Comparison of ENCODE assay signal across 7 cellular contexts in genomic region chr18:69400253-69400975, GRCh38. TPM values are rescaled to one million over a fixed set of nuclear protein-coding genes. Genes with fewer than 3 reads are reported as not detected.
A peak's percentile ranks its signal among the peaks of the same experiment; 100 is the strongest.
DNase-seq lines count a peak whose midpoint lies in the region; ATAC-seq and TF ChIP-seq lines count a peak whose summit lies in the region.

Gene DOK6 (plus strand): TSS chr18:69400888.

- H3K4me1 ChIP-seq in GM23338 (ENCODE audit: insufficient read depth), result peaks cover 33% of the 10 kb centered on the region
- no peaks in the 10 kb centered on the region for H3K4me1 ChIP-seq in right cardiac atrium (ENCODE audit: control insufficient read depth, insufficient read depth, low read length)
- H3K4me1 ChIP-seq in prostate gland (replicated peaks), result no peaks in the 10 kb centered on the region

- H3K4me2 ChIP-seq in GM23338, result peak within 1 kb of the TSS; percentile 88

- H3K27me3 Mint-ChIP-seq in GM23338 (ENCODE audit: insufficient read depth, low read depth, poor library complexity), result peaks cover 32% of the 10 kb centered on the region

- H3K4me1 Mint-ChIP-seq in GM23338, result peaks cover 33% of the 10 kb centered on the region

- H3K4me3 Mint-ChIP-seq in GM23338, result peak within 1 kb of the TSS; percentile 83

- intact Hi-C loops in right cardiac atrium (cut with DNase I) (no loop called here), prostate gland (cut with DNase I) (no loop called here)

- H3K36me3 Mint-ChIP-seq in GM23338 (ENCODE audit: low read depth), result no peaks in the 10 kb centered on the region; the same call in 2 of the 3 replicates

- H3F3A ChIP-seq in GM23338 (replicated peaks; ENCODE audit: low read depth), result no peaks in the 10 kb centered on the region

- H3K9me3 Mint-ChIP-seq in GM23338, result no peaks in the 10 kb centered on the region; the same call in 2 of the 3 replicates

- no peak within 1 kb of the TSS for H3K27ac Mint-ChIP-seq in GM23338

- TF ChIP-seq POLR2A in prostate gland (IDR thresholded peaks at IDR 0.05), result no peak

- no peaks in the 10 kb centered on the region for H3K79me2 ChIP-seq in GM23338 (replicated peaks; ENCODE audit: insufficient read depth)

- ATAC-seq in GM23338 (peak; percentile 66), right cardiac atrium (peak; percentile 89 to 93), HG02973 (IDR thresholded peaks at IDR 0.05; ENCODE audit: unreplicated experiment) (no peak)

- WGBS in right cardiac atrium, result under 1% methylated on average over 79 of the region's 79 CpGs
- WGBS in prostate gland, result under 1% methylated on average over 47 of the region's 79 CpGs

- H3K9me3 ChIP-seq in right cardiac atrium (ENCODE audit: control insufficient read depth, low read length), result no peaks in the 10 kb centered on the region
- H3K9me3 ChIP-seq in prostate gland, result no peaks in the 10 kb centered on the region

- TF ChIP-seq CTCF in GM23338 (conservative IDR thresholded peaks at IDR 0.05; ENCODE audit: low read depth in 2 of 2) (no peak), astrocyte of the spinal cord (IDR thresholded peaks at IDR 0.05; ENCODE audit: low read depth, low read length) (no peak), prostate gland (IDR thresholded peaks at IDR 0.05) (no peak)

- H3K27me3 ChIP-seq in GM23338 (ENCODE audit: insufficient read depth) (peaks cover 55% of the 10 kb centered on the region), right cardiac atrium (ENCODE audit: control insufficient read depth, insufficient read depth) (no peaks in the 10 kb centered on the region), prostate gland (replicated peaks; ENCODE audit: insufficient read depth) (peaks cover 6% of the 10 kb centered on the region)

- no peaks in the 10 kb centered on the region for H4K20me1 ChIP-seq in GM23338 (replicated peaks; ENCODE audit: insufficient read depth)

- H3K36me3 ChIP-seq in GM23338 (ENCODE audit: insufficient read depth) (no peaks in the 10 kb centered on the region), prostate gland (no peaks in the 10 kb centered on the region)

- no peaks in the 10 kb centered on the region for H3K9me2 ChIP-seq in GM23338 (ENCODE audit: insufficient read depth)

- in situ Hi-C loops in astrocyte of the spinal cord (cut with HindIII; ENCODE audit: low sequenced_read_pairs), result no loop called here

- H3K4me3 ChIP-seq in GM23338, result peak within 1 kb of the TSS; percentile 75
- peak within 1 kb of the TSS; percentile 47 for H3K4me3 ChIP-seq in astrocyte of the spinal cord (ENCODE audit: low read depth, low read length)
- peak within 1 kb of the TSS; percentile 86 for H3K4me3 ChIP-seq in right cardiac atrium (ENCODE audit: low read length)
- H3K4me3 ChIP-seq in prostate gland, result peak within 1 kb of the TSS; percentile 35 to 37

- peak; percentile 80 for DNase-seq in GM23338 (ENCODE audit: low spot score)
- peak; percentile 57 for DNase-seq in NCI-H2227 treated with DMSO at 0.1 percent for 48 hours (lab: John Stamatoyannopoulos, UW)
- peak; percentile 71 for DNase-seq in astrocyte of the spinal cord (ENCODE audit: low read depth, low spot score)
- peak; percentile 73 to 89 (median 86) for DNase-seq in right cardiac atrium
- no peak for DNase-seq in prostate gland (ENCODE audit: low spot score)
- DNase-seq in SKM-1 treated with dmso at 0.1 percent for 144 hours (lab: John Stamatoyannopoulos, UW; ENCODE audit: unreplicated experiment), result no peak

- H2AFZ ChIP-seq in GM23338, result peak within 1 kb of the TSS; percentile 95

- H3K27ac ChIP-seq in GM23338 (ENCODE audit: low read depth) (no peak within 1 kb of the TSS), right cardiac atrium (ENCODE audit: low read length) (peak within 1 kb of the TSS; percentile 93), prostate gland (peak within 1 kb of the TSS; percentile 31 to 48)

TF ChIP-seq in GM23338, 12 proteins besides CTCF, POLR2A, EP300 and RAD21:
- TF ChIP-seq CREB1 (CRISPR knock-in tag; IDR thresholded peaks at IDR 0.05; ENCODE audit: low read depth) (no peak), ZNF114 (CRISPR knock-in tag; IDR thresholded peaks at IDR 0.05) (no peak), JUNB (IDR thresholded peaks at IDR 0.05; ENCODE audit: unreplicated experiment) (no peak), EZH2 (IDR thresholded peaks at IDR 0.05; ENCODE audit: low read depth, unreplicated experiment) (peak; percentile 41), NANOG (IDR thresholded peaks at IDR 0.05; ENCODE audit: borderline replicate concordance) (no peak), STAT1 (IDR thresholded peaks at IDR 0.05; ENCODE audit: unreplicated experiment) (no peak), ZNF462 (CRISPR knock-in tag; IDR thresholded peaks at IDR 0.05) (no peak)

RNA-seq across cellular contexts. Expression of gene DOK6, which starts in this region (rescaled TPM):
- total RNA-seq in GM23338 (2014; rRNA removed; shearing (Covaris generic)), result 0.35 and 0.42 TPM in 2 replicates
- polyA plus RNA-seq in GM23338 (2016; fragmentation: Nextera tagmentation; extraction: Ambion mirVana) (0.21 and 0.29 TPM in 2 replicates), right cardiac atrium (3.9 TPM)
- total RNA-seq in right cardiac atrium (10 to 100 TPM in 1 of 4 donors, 1 to 10 TPM in 3; 7.5 to 12.4 (median 8.8) TPM), prostate gland (1 to 10 TPM in 1 of 2 donors, under 1 TPM in 1; 0.73 to 1.0 TPM)

Comparison
In these comparisons a context has a peak if more than half of its experiments do, and no peak if none do; other contexts are left out.
1. Peak in DNase-seq, ATAC-seq, H3K4me3 ChIP-seq and H3K4me2 ChIP-seq in GM23338; RNA of the gene not detected or under 1 TPM.
2. DNase-seq: peak in NCI-H2227 treated with DMSO at 0.1 percent for 48 hours (single experiment), astrocyte of the spinal cord (single experiment) and right cardiac atrium (3 of 3); none in prostate gland (single experiment) and SKM-1 treated with dmso at 0.1 percent for 144 hours (single experiment).
3. H3K4me3 ChIP-seq: peak in every context shown above with its lines; median percentile 86 in right cardiac atrium; 75 in GM23338; 47 in astrocyte of the spinal cord; 36 in prostate gland.